Comparison of ENCODE assay signal across 14 cellular contexts in the genomic region with DNA sequence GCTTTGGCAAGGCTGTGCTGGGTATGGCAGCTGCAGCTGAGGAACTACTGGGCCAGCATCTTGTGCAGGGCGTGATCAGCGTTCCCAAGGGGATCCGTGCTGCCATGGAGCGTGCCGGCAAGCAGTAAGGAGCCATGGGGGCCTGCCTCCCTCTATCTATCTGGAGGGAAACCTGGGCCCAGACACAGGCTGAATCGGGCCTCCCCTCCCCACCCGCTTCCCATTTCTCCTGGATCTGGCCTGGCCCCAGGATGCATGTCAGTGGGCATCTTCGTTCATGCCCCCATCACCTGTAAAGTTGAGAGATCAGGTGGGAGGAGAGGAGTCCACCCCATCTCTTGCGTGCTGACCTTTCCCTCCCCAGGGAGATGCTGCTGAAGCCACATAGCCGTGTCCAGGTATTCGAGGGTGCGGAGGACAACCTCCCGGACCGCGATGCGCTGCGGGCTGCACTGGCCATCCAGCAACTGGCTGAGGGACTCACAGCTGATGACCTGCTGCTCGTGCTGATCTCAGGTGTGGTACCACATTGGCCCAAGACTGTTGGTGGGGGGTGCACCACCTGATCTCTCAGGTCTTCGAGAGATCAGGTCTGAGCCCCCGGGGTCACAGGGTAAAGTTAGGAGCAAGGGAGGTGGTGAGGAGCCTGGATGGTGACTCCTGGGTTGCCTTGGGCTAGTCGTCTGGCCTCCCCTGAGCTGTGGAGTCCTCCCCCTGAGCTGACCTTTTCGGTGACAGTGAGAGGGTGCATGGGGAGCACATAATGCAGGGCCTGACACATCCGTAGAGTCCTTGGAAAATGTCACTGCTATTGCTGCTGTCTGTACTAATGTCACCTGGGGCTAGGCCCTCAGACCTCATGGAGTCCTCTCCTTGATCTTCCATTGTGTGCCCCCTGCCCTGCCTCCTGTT. TPM values are rescaled to one million over a fixed set of nuclear protein-coding genes. Genes with fewer than 3 reads are reported as not detected.
DNase-seq lines count a peak whose midpoint lies in the region; ATAC-seq and TF ChIP-seq lines count a peak whose summit lies in the region.
"Had no signal": no experiment of that assay in that cellular context is flagged by ENCODE, and none has a peak within 500 bp of the region (broad histone marks: within the 10 kb centered on the region; RNA-seq: fewer than 3 reads in every experiment).

No MANE protein-coding gene starts in this region.

- WGBS in body of pancreas, 2 donors: 44 to 61% methylated on average over 8 to 23 of the region's 23 CpGs
- WGBS in stomach, 5 donors: 58 to 67% (median 60%) methylated on average over 13 to 23 of the region's 23 CpGs

- H3K36me3 ChIP-seq in body of pancreas (replicated peaks in 1 of 2; ENCODE audit: insufficient read depth in 1 of 2, low read depth in 2 of 2) (peaks cover 0 to 3% of the 10 kb centered on the region in 2 donors), stomach (peaks cover 9 to 46% (median 40%) of the 10 kb centered on the region in 4 donors)
- H3K36me3 ChIP-seq: ovary had no signal

- H3K27me3 ChIP-seq in body of pancreas: no peaks in the 10 kb centered on the region
- no peaks in the 10 kb centered on the region for H3K27me3 ChIP-seq in stomach
- H3K27me3 ChIP-seq: ovary had no signal

- H3K4me3 ChIP-seq in body of pancreas (peak overlapping the region in 1 of 2 donors; percentile 4), stomach (peak overlapping the region; percentile 6 to 15 (median 12))
- H3K4me3 ChIP-seq: ovary, skin epidermis, thoracic aorta had no signal

- H3K4me1 ChIP-seq in body of pancreas (peaks cover 51% of the 10 kb centered on the region), stomach (peaks cover 25 to 53% (median 47%) of the 10 kb centered on the region in 4 donors)

- H3K9me3 ChIP-seq in body of pancreas: no peaks in the 10 kb centered on the region
- H3K9me3 ChIP-seq in stomach: no peaks in the 10 kb centered on the region
- H3K9me3 ChIP-seq: ovary, thoracic aorta had no signal

- H3K27ac ChIP-seq in body of pancreas (peak overlapping the region; percentile 42 to 100 (median 78)), stomach (peak overlapping the region; percentile 42 to 100 (median 98))
- H3K27ac ChIP-seq: ovary, skin epidermis, thoracic aorta had no signal

- TF ChIP-seq EP300 in stomach (IDR thresholded peaks at IDR 0.05): no peak

- no peak for ATAC-seq in body of pancreas
- no peak for ATAC-seq in HG03108 (IDR thresholded peaks at IDR 0.05; ENCODE audit: unreplicated experiment)
- ATAC-seq: esophagus mucosa, Right ventricle myocardium inferior had no signal

- no peak for TF ChIP-seq POLR2A in body of pancreas (IDR thresholded peaks at IDR 0.05)
- TF ChIP-seq POLR2A in stomach (IDR thresholded peaks at IDR 0.05): no peak

- DNase-seq in GM13977 (ENCODE audit: low spot score) (no peak), body of pancreas (no peak), mesenteric fat pad (ENCODE audit: low spot score) (peak; percentile 79), stomach (no peak), KG1 (lab: John Stamatoyannopoulos, UW) (no peak), NAMALWA (ENCODE audit: low spot score) (no peak)
- DNase-seq: H9, NCI-H1436 treated with DMSO at 0.1 percent for 48 hours had no signal

- in situ Hi-C loops in GM13977 (cut with MboI; ENCODE audit: low pct_unique_long_range_greater_than_20kb, low sequenced_read_pairs, unreplicated experiment): loop anchor here (5.0 kb wide), 1 partner anchor 51 kb away; no protein-coding TSS in a partner anchor

- intact Hi-C loops in body of pancreas (cut with DNase I) (loop anchor here (5.0 kb wide), 1 partner anchor 51 kb away; no protein-coding TSS in a partner anchor), stomach (cut with DNase I; ENCODE audit: low total_unique reads) (loop anchor here (5.0 kb wide), 1 partner anchor 51 kb away; no protein-coding TSS in a partner anchor)

- peak; percentile 2 for TF ChIP-seq CTCF in GM13977 (IDR thresholded peaks at IDR 0.05; ENCODE audit: extremely low read depth, insufficient read depth, missing control alignments)
- TF ChIP-seq CTCF in body of pancreas (IDR thresholded peaks at IDR 0.05): no peak
- TF ChIP-seq CTCF in stomach (IDR thresholded peaks at IDR 0.05): no peak

RNA-seq across cellular contexts. Expression of gene GLYCTK, which starts 3.2 kb away (rescaled TPM):
- 10 to 100 TPM in 1 of 2 donors, 1 to 10 TPM in 1; 5.4 to 25.4 TPM for total RNA-seq in body of pancreas
- total RNA-seq in mesenteric fat pad: 14.1 TPM
- 10 to 100 TPM; 16.7 to 55.0 (median 19.2) TPM for total RNA-seq in stomach
- 10 to 100 TPM in 2 of 3 donors, 1 to 10 TPM in 1; 9.1 to 26.9 (median 14.6) TPM for polyA plus RNA-seq in stomach

RNA-seq across cellular contexts. Expression of gene WDR82, which starts 12.4 kb away (rescaled TPM):
- 10 to 100 TPM; 19.1 to 21.5 TPM for total RNA-seq in body of pancreas
- total RNA-seq in mesenteric fat pad: 52.7 TPM
- total RNA-seq in stomach: 10 to 100 TPM in 4 of 5 donors, 1 to 10 TPM in 1; 8.2 to 64.8 (median 30.4) TPM
- polyA plus RNA-seq in stomach: 10 to 100 TPM; 20.6 to 28.7 (median 28.0) TPM

RNA-seq across cellular contexts. Expression of gene DNAH1, which starts 25.3 kb away (rescaled TPM):
- total RNA-seq in body of pancreas (10 to 100 TPM in 1 of 2 donors, 1 to 10 TPM in 1; 6.0 to 14.8 TPM), mesenteric fat pad (9.9 TPM), stomach (10 to 100 TPM in 4 of 5 donors, 1 to 10 TPM in 1; 6.1 to 57.6 (median 22.2) TPM)
- 1 to 10 TPM; 1.9 to 3.4 (median 3.0) TPM for polyA plus RNA-seq in stomach

RNA-seq across cellular contexts. Expression of gene PPM1M, which starts 45.3 kb away (rescaled TPM):
- total RNA-seq in body of pancreas: 10 to 100 TPM in 1 of 2 donors, 1 to 10 TPM in 1; 6.9 to 15.3 TPM
- 26.8 TPM for total RNA-seq in mesenteric fat pad
- 10 to 100 TPM in 3 of 5 donors, 1 to 10 TPM in 2; 7.9 to 44.9 (median 11.0) TPM for total RNA-seq in stomach
- 10 to 100 TPM; 16.4 to 25.7 (median 19.8) TPM for polyA plus RNA-seq in stomach

RNA-seq across cellular contexts. Expression of gene TWF2, which starts 51.9 kb away (rescaled TPM):
- 10 to 100 TPM; 26.7 to 35.8 TPM for total RNA-seq in body of pancreas
- 52.4 TPM for total RNA-seq in mesenteric fat pad
- total RNA-seq in stomach: 100 to 1,000 TPM in 1 of 5 donors, 10 to 100 TPM in 4; 18.7 to 237 (median 39.1) TPM
- polyA plus RNA-seq in stomach: 10 to 100 TPM; 37.5 to 58.7 (median 40.8) TPM
